Comparison of ENCODE assay signal across 8 cellular contexts in the genomic region with DNA sequence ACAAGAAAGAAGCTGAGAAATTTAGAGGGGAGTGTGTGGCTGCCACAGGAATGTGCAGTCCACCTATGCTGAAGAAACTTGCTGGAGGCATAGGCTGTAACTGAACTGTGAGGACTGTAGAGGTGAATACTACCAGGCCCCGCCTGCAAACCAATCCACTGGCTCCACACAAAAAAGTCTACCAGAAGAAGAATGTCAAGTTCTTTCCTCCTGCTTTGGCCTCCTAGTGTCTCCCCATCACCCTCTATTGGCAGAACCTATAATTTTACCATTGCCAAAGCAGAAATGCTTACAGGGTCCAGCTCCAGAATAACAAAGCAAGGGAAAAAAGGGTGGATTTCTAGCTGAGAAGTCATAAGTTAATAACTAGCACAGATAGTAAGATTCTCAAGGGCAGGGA. TPM values are rescaled to one million over a fixed set of nuclear protein-coding genes. Genes with fewer than 3 reads are reported as not detected.
DNase-seq lines count a peak whose midpoint lies in the region; ATAC-seq and TF ChIP-seq lines count a peak whose summit lies in the region.

No MANE protein-coding gene starts in this region.

- TF ChIP-seq POLR2A in sigmoid colon (IDR thresholded peaks at IDR 0.05) = no peak

- H3K27ac ChIP-seq in cardiac muscle cell (no peak overlapping the region), sigmoid colon (no peak overlapping the region)

- H3K9me3 ChIP-seq in cardiac muscle cell (ENCODE audit: low read depth) (no peaks in the 10 kb centered on the region), sigmoid colon (no peaks in the 10 kb centered on the region)

- POLR2A ChIA-PET in WTC11 (lab: Charles Lee) = no interaction called here

- no peak for ATAC-seq in left cardiac atrium
- peak; percentile 73 for ATAC-seq in HG03135 (IDR thresholded peaks at IDR 0.05; ENCODE audit: unreplicated experiment)
- ATAC-seq in WTC11 = peak; percentile 99

- no peak overlapping the region for H3K27ac Mint-ChIP-seq in WTC11

- WGBS in sigmoid colon, 2 donors = 96 to 97% methylated on average over 1 of the region's 1 CpG

- DNase-seq in cardiac muscle cell (ENCODE audit: low read depth in 1 of 2, low spot score in 1 of 2) (peak; percentile 25 to 38), left cardiac atrium (no peak), WTC11 (ENCODE audit: low spot score) (no peak), renal cortical epithelial cell (ENCODE audit: low read depth) (peak; percentile 28), NCI-H748 treated with DMSO at 0.1 percent for 48 hours (lab: John Stamatoyannopoulos, UW) (no peak), sigmoid colon (no peak), NCI-H128 (lab: John Stamatoyannopoulos, UW; ENCODE audit: unreplicated experiment) (no peak)

- no peak overlapping the region for H3K4me3 Mint-ChIP-seq in WTC11

- peaks cover 15% of the 10 kb centered on the region for H3K9me3 Mint-ChIP-seq in WTC11

- H3K36me3 ChIP-seq in cardiac muscle cell (no peaks in the 10 kb centered on the region), sigmoid colon (no peaks in the 10 kb centered on the region)

- H3K27me3 Mint-ChIP-seq in WTC11 (ENCODE audit: low read depth) = peaks cover 11% of the 10 kb centered on the region; the same call in 1 of the 2 replicates

- 0 out of 2 replicates have a peak, but pooled peaks cover 6% of the 10 kb centered on the region for H3K4me1 Mint-ChIP-seq in WTC11

- peaks cover 2% of the 10 kb centered on the region; the same call in 1 of the 2 replicates for H3K36me3 Mint-ChIP-seq in WTC11

- CTCF ChIA-PET in WTC11 (lab: Charles Lee) = interaction anchor here (0.6 to 1.7 kb wide), 7 partner anchors 9 to 811 kb away, joined by 3 to 8 read pairs (median 3); no protein-coding TSS in a partner anchor

- intact Hi-C loops in left cardiac atrium (cut with DNase I) = no loop called here
- intact Hi-C loops in sigmoid colon (cut with DNase I) = loop anchor here (10.0 kb wide), 1 partner anchor 1367 kb away; no protein-coding TSS in a partner anchor

- H3K4me3 ChIP-seq in cardiac muscle cell = no peak overlapping the region
- H3K4me3 ChIP-seq in sigmoid colon = no peak overlapping the region

- TF ChIP-seq EP300 in sigmoid colon (IDR thresholded peaks at IDR 0.05) = no peak

- TF ChIP-seq CTCF in cardiac muscle cell (IDR thresholded peaks at IDR 0.05; ENCODE audit: low read depth, low read length) (peak; percentile 36), WTC11 (IDR thresholded peaks at IDR 0.05) (no peak), sigmoid colon (IDR thresholded peaks at IDR 0.05) (no peak)

- H3K4me1 ChIP-seq in cardiac muscle cell (ENCODE audit: low read depth) = no peaks in the 10 kb centered on the region
- no peaks in the 10 kb centered on the region for H3K4me1 ChIP-seq in sigmoid colon

- H3K27me3 ChIP-seq in cardiac muscle cell = no peaks in the 10 kb centered on the region
- no peaks in the 10 kb centered on the region for H3K27me3 ChIP-seq in sigmoid colon

TF ChIP-seq in WTC11, 78 proteins besides CTCF, POLR2A, EP300 and RAD21:
- TF ChIP-seq NFATC4 (CRISPR knock-in tag; IDR thresholded peaks at IDR 0.05) = no peak
- no peak for TF ChIP-seq NFE2L1 (CRISPR knock-in tag; IDR thresholded peaks at IDR 0.05)
- no peak for TF ChIP-seq ZNF317 (CRISPR knock-in tag; IDR thresholded peaks at IDR 0.05; ENCODE audit: borderline replicate concordance, low read depth)
- TF ChIP-seq, protein P1, sequence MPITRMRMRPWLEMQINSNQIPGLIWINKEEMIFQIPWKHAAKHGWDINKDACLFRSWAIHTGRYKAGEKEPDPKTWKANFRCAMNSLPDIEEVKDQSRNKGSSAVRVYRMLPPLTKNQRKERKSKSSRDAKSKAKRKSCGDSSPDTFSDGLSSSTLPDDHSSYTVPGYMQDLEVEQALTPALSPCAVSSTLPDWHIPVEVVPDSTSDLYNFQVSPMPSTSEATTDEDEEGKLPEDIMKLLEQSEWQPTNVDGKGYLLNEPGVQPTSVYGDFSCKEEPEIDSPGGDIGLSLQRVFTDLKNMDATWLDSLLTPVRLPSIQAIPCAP (CRISPR knock-in tag; IDR thresholded peaks at IDR 0.05) = no peak
- TF ChIP-seq ZBTB21 (CRISPR knock-in tag; IDR thresholded peaks at IDR 0.05; ENCODE audit: borderline replicate concordance) = no peak
- TF ChIP-seq, protein P2, sequence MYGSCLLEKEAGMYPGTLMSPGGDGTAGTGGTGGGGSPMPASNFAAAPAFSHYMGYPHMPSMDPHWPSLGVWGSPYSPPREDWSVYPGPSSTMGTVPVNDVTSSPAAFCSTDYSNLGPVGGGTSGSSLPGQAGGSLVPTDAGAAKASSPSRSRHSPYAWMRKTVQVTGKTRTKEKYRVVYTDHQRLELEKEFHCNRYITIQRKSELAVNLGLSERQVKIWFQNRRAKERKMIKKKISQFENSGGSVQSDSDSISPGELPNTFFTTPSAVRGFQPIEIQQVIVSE (CRISPR knock-in tag; IDR thresholded peaks at IDR 0.05; ENCODE audit: borderline replicate concordance) = no peak
- no peak for TF ChIP-seq SP1 (CRISPR knock-in tag; conservative IDR thresholded peaks at IDR 0.05)
- TF ChIP-seq, protein P3, sequence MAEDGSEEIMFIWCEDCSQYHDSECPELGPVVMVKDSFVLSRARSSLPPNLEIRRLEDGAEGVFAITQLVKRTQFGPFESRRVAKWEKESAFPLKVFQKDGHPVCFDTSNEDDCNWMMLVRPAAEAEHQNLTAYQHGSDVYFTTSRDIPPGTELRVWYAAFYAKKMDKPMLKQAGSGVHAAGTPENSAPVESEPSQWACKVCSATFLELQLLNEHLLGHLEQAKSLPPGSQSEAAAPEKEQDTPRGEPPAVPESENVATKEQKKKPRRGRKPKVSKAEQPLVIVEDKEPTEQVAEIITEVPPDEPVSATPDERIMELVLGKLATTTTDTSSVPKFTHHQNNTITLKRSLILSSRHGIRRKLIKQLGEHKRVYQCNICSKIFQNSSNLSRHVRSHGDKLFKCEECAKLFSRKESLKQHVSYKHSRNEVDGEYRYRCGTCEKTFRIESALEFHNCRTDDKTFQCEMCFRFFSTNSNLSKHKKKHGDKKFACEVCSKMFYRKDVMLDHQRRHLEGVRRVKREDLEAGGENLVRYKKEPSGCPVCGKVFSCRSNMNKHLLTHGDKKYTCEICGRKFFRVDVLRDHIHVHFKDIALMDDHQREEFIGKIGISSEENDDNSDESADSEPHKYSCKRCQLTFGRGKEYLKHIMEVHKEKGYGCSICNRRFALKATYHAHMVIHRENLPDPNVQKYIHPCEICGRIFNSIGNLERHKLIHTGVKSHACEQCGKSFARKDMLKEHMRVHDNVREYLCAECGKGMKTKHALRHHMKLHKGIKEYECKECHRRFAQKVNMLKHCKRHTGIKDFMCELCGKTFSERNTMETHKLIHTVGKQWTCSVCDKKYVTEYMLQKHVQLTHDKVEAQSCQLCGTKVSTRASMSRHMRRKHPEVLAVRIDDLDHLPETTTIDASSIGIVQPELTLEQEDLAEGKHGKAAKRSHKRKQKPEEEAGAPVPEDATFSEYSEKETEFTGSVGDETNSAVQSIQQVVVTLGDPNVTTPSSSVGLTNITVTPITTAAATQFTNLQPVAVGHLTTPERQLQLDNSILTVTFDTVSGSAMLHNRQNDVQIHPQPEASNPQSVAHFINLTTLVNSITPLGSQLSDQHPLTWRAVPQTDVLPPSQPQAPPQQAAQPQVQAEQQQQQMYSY (CRISPR knock-in tag; IDR thresholded peaks at IDR 0.05) = no peak
- TF ChIP-seq, protein P4, sequence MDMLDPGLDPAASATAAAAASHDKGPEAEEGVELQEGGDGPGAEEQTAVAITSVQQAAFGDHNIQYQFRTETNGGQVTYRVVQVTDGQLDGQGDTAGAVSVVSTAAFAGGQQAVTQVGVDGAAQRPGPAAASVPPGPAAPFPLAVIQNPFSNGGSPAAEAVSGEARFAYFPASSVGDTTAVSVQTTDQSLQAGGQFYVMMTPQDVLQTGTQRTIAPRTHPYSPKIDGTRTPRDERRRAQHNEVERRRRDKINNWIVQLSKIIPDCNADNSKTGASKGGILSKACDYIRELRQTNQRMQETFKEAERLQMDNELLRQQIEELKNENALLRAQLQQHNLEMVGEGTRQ (CRISPR knock-in tag; IDR thresholded peaks at IDR 0.05) = no peak
- no peak for TF ChIP-seq GABPB1 (CRISPR knock-in tag; IDR thresholded peaks at IDR 0.05)
- TF ChIP-seq ZNF121 (CRISPR knock-in tag; IDR thresholded peaks at IDR 0.05) = no peak
- TF ChIP-seq, protein P5, sequence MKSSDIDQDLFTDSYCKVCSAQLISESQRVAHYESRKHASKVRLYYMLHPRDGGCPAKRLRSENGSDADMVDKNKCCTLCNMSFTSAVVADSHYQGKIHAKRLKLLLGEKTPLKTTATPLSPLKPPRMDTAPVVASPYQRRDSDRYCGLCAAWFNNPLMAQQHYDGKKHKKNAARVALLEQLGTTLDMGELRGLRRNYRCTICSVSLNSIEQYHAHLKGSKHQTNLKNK (CRISPR knock-in tag; IDR thresholded peaks at IDR 0.05) = no peak
- no peak for TF ChIP-seq ETV6 (CRISPR knock-in tag; IDR thresholded peaks at IDR 0.05)
- TF ChIP-seq, protein P6, sequence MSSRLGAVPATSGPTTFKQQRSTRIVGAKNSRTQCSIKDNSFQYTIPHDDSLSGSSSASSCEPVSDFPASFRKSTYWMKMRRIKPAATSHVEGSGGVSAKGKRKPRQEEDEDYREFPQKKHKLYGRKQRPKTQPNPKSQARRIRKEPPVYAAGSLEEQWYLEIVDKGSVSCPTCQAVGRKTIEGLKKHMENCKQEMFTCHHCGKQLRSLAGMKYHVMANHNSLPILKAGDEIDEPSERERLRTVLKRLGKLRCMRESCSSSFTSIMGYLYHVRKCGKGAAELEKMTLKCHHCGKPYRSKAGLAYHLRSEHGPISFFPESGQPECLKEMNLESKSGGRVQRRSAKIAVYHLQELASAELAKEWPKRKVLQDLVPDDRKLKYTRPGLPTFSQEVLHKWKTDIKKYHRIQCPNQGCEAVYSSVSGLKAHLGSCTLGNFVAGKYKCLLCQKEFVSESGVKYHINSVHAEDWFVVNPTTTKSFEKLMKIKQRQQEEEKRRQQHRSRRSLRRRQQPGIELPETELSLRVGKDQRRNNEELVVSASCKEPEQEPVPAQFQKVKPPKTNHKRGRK (CRISPR knock-in tag; IDR thresholded peaks at IDR 0.05; ENCODE audit: borderline replicate concordance) = no peak

RNA-seq across cellular contexts. Expression of a gene that starts 5.9 kb away (rescaled TPM):
- 300 and 457 TPM in 2 replicates for total RNA-seq in cardiac muscle cell
- 1,477 and 2,044 TPM in 2 replicates for polyA plus RNA-seq in cardiac muscle cell
- 100 to 1,000 TPM; 774 to 962 TPM for total RNA-seq in left cardiac atrium
- total RNA-seq in WTC11 (2021) = 332 to 370 TPM (median 341 TPM) in 3 replicates
- total RNA-seq in renal cortical epithelial cell = 112 and 142 TPM in 2 replicates
- 100 to 1,000 TPM in 3 of 4 donors, 10 to 100 TPM in 1; 97.5 to 233 (median 163) TPM for total RNA-seq in sigmoid colon
- 1,000 to 10,000 TPM in 1 of 3 donors, 100 to 1,000 TPM in 2; 613 to 1,261 (median 899) TPM for polyA plus RNA-seq in sigmoid colon

RNA-seq across cellular contexts. Expression of a gene that starts 19.4 kb away (rescaled TPM):
- 36.5 and 40.9 TPM in 2 replicates for total RNA-seq in cardiac muscle cell
- 25.7 and 38.3 TPM in 2 replicates for polyA plus RNA-seq in cardiac muscle cell
- 10 to 100 TPM; 29.7 to 32.1 TPM for total RNA-seq in left cardiac atrium
- total RNA-seq in WTC11 (2021) = 39.9 to 42.5 TPM (median 42.0 TPM) in 3 replicates
- total RNA-seq in renal cortical epithelial cell = 48.8 and 77.8 TPM in 2 replicates
- 10 to 100 TPM; 46.0 to 59.6 (median 47.3) TPM for total RNA-seq in sigmoid colon
- polyA plus RNA-seq in sigmoid colon = 10 to 100 TPM; 13.2 to 17.3 (median 13.4) TPM

Comparison
In these comparisons a context has a peak if more than half of its experiments do, and no peak if none do; other contexts are left out.
1. DNase-seq: peak in cardiac muscle cell (2 of 2) and renal cortical epithelial cell (single experiment); none in left cardiac atrium (single experiment), WTC11 (single experiment), NCI-H748 treated with DMSO at 0.1 percent for 48 hours (single experiment), sigmoid colon (single experiment) and NCI-H128 (single experiment).
2. ATAC-seq: peak in HG03135 (single experiment) and WTC11 (single experiment); none in left cardiac atrium (0 of 2).